In genomic region chr5:79395296-79395695, GRCh38 we compare ENCODE assay signal across 9 cellular contexts.
"Had no signal": no experiment of that assay in that cellular context is flagged by ENCODE, and none has a peak within 500 bp of the region (broad histone marks: within the 10 kb centered on the region; RNA-seq: fewer than 3 reads in every experiment).

No MANE protein-coding gene starts in this region.

- H3K27ac Mint-ChIP-seq: GM23338, HFFc6 had no signal

- H3K9me3 Mint-ChIP-seq: GM23338, H9, HFFc6 had no signal

- H3K4me3 ChIP-seq: GM23248, GM23338, HAP-1 had no signal

- H3K4me3 Mint-ChIP-seq: GM23338, H9, HFFc6 had no signal

- H3K9me3 ChIP-seq: HAP-1 had no signal

- ATAC-seq: GM23338, HCT116 had no signal

- H3K36me3 ChIP-seq: HAP-1 had no signal

- H3K27ac ChIP-seq: GM23248 had no signal

- H3K4me1 ChIP-seq: HAP-1 had no signal

- DNase-seq: GM23248, GOT3, H7, H9, HCEC 1CT, HFFc6 had no signal

- H3K9ac ChIP-seq: GM23248 had no signal
